1 cellular context compared by ENCODE assay signal in genomic region chr1:151443846-151444790, GRCh38.
TF ChIP-seq lines count a peak whose summit lies in the region.

No MANE protein-coding gene starts in this region.

TF ChIP-seq in GM12878, 131 proteins besides CTCF, POLR2A, EP300 and RAD21 (continued from another document):
- TF ChIP-seq, protein P1, sequence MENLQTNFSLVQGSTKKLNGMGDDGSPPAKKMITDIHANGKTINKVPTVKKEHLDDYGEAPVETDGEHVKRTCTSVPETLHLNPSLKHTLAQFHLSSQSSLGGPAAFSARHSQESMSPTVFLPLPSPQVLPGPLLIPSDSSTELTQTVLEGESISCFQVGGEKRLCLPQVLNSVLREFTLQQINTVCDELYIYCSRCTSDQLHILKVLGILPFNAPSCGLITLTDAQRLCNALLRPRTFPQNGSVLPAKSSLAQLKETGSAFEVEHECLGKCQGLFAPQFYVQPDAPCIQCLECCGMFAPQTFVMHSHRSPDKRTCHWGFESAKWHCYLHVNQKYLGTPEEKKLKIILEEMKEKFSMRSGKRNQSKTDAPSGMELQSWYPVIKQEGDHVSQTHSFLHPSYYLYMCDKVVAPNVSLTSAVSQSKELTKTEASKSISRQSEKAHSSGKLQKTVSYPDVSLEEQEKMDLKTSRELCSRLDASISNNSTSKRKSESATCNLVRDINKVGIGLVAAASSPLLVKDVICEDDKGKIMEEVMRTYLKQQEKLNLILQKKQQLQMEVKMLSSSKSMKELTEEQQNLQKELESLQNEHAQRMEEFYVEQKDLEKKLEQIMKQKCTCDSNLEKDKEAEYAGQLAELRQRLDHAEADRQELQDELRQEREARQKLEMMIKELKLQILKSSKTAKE (IDR thresholded peaks at IDR 0.05; ENCODE audit: low read depth, poor library complexity, severe bottlenecking) = peak; percentile 19
- TF ChIP-seq SPI1 (IDR thresholded peaks at IDR 0.05; ENCODE audit: borderline replicate concordance, insufficient read depth, low read depth, low read length) (peak; percentile 44; the same call in 1 of the 2 replicates), SRF (IDR thresholded peaks at IDR 0.05; ENCODE audit: low read depth in 2 of 2, low read length in 2 of 2) (no peak), BCL11A (IDR thresholded peaks at IDR 0.05; ENCODE audit: low read depth, low read length) (no peak), TBL1XR1 (IDR thresholded peaks at IDR 0.05; ENCODE audit: low read depth, low read length) (no peak), SMC3 (IDR thresholded peaks at IDR 0.05; ENCODE audit: borderline replicate concordance, low read length) (peak; percentile 60; the same call in 1 of the 2 replicates), RB1 (IDR thresholded peaks at IDR 0.05; ENCODE audit: borderline replicate concordance) (peak; percentile 48; the same call in 1 of the 2 replicates), NR2F1 (conservative IDR thresholded peaks at IDR 0.05) (peak; percentile 54; the same call in 1 of the 2 replicates), IKZF2 (IDR thresholded peaks at IDR 0.05) (0 out of 4 replicates have a peak, but pooled peaks of 1 of the 2 experiments have one; percentile 9), MTA2 (IDR thresholded peaks at IDR 0.05; ENCODE audit: low read depth) (peak; percentile 79), RUNX3 (IDR thresholded peaks at IDR 0.05; ENCODE audit: low read length) (peak; percentile 87)
